In genomic region chr12:92271341-92271740, GRCh38 we compare ENCODE assay signal across 30 cellular contexts.
"Had no signal": no experiment of that assay in that cellular context is flagged by ENCODE, and none has a peak within 500 bp of the region (broad histone marks: within the 10 kb centered on the region; RNA-seq: fewer than 3 reads in every experiment).

No MANE protein-coding gene starts in this region.

- H3K9me2 ChIP-seq: SK-N-SH had no signal

- H3K36me3 ChIP-seq: ascending aorta, gastroesophageal sphincter, left lung, lower lobe of right lung, pancreas, right atrium auricular region, upper lobe of right lung had no signal

- DNase-seq: activated CD4-positive, alpha-beta memory T cell treated with anti-CD3 and anti-CD28 coated beads for 36 hours; activated CD4-positive, alpha-beta T cell treated with anti-CD3 and anti-CD28 coated beads, Interleukin-2, amount 10 ng/mL, durations not matched to agents 24 days and 14 days; activated CD4-positive, CD25-positive, alpha-beta regulatory T cell treated with anti-CD3 and anti-CD28 coated beads, Interleukin-2, amount 50 U/mL, for 72 hours; activated CD8-positive, alpha-beta memory T cell treated with anti-CD3 and anti-CD28 coated beads, Interleukin-2, amount 50 U/mL, for 4 hours; activated effector memory CD4-positive, alpha-beta T cell treated with anti-CD3 and anti-CD28 coated beads, Interleukin-2, amount 50 U/mL, for 16 hours; activated naive CD4-positive, alpha-beta T cell treated with anti-CD3 and anti-CD28 coated beads for 36 hours; activated naive CD8-positive, alpha-beta T cell treated with anti-CD3 and anti-CD28 coated beads, Interleukin-2, amount 10 ng/mL, durations not matched to agents 7 days and 5 days; activated T-cell treated with anti-CD3 and anti-CD28 coated beads, Interleukin-2, amount 50 U/mL, for 1 hour; endodermal cell; hippocampal formation; left lung; lower lobe of right lung; naive B cell; pancreas; psoas muscle; SK-N-SH; stimulated activated CD4-positive, alpha-beta T cell treated with anti-CD3 and anti-CD28 coated beads, Interleukin-15, amount 100 ng/mL, for 24 hours; stimulated activated CD4-positive, alpha-beta T cell treated with anti-CD3 and anti-CD28 coated beads, Interleukin-2, amount 100 ng/mL, for 24 hours; stimulated activated naive CD4-positive, alpha-beta T cell treated with Interleukin-2 at 50 U/mL for 16 hours; SW 1271; T-helper 9 cell; upper lobe of right lung had no signal

- H3K9me3 ChIP-seq: ascending aorta, gastroesophageal sphincter, left lung, lower lobe of right lung, pancreas, psoas muscle, right atrium auricular region, SK-N-SH, upper lobe of right lung had no signal

- H3K9me3 Mint-ChIP-seq: activated CD4-positive, alpha-beta memory T cell treated with anti-CD3 and anti-CD28 coated beads for 36 hours; activated naive CD4-positive, alpha-beta T cell treated with anti-CD3 and anti-CD28 coated beads for 36 hours; brain; dendritic cell treated with granulocyte-macrophage colony-stimulating factor and Interleukin-4, amounts not matched to agents 40 ng/mL and 50 ng/mL, for 4 days; endodermal cell; naive B cell; neural crest cell had no signal

- H3K4me1 Mint-ChIP-seq: activated naive CD8-positive, alpha-beta T cell treated with anti-CD3 and anti-CD28 coated beads, Interleukin-2, amount 10 ng/mL, durations not matched to agents 7 days and 5 days; brain; neural crest cell had no signal

- H3K4me3 ChIP-seq: ascending aorta, gastroesophageal sphincter, left lung, lower lobe of right lung, pancreas, psoas muscle, right atrium auricular region, upper lobe of right lung had no signal

- H3K4me1 ChIP-seq: ascending aorta, gastroesophageal sphincter, left lung, lower lobe of right lung, pancreas, psoas muscle, right atrium auricular region, upper lobe of right lung had no signal

- ATAC-seq: gastroesophageal sphincter, left lung, lower lobe of right lung, pancreas, psoas muscle, upper lobe of right lung had no signal

- H3K27me3 ChIP-seq: ascending aorta, gastroesophageal sphincter, left lung, pancreas, right atrium auricular region, upper lobe of right lung had no signal

- H3K27ac Mint-ChIP-seq: activated CD4-positive, alpha-beta memory T cell treated with anti-CD3 and anti-CD28 coated beads for 36 hours; activated CD4-positive, alpha-beta T cell treated with anti-CD3 and anti-CD28 coated beads, Interleukin-2, amount 10 ng/mL, durations not matched to agents 24 days and 14 days; activated naive CD4-positive, alpha-beta T cell treated with anti-CD3 and anti-CD28 coated beads for 36 hours; activated naive CD8-positive, alpha-beta T cell treated with anti-CD3 and anti-CD28 coated beads, Interleukin-2, amount 10 ng/mL, durations not matched to agents 7 days and 5 days; activated T-helper 1 cell treated with anti-CD3 and anti-CD28 coated beads, Interleukin-12 subunit alpha, Interleukin-12 subunit beta, Interleukin-2, Interleukin-4 antibody, amounts not matched to agents 30 ng/mL and 10 ng/mL and 1 ng/mL, durations not matched to agents 14 hours and 24 hours and 36 hours; brain; dendritic cell treated with granulocyte-macrophage colony-stimulating factor and Interleukin-4, amounts not matched to agents 40 ng/mL and 50 ng/mL, for 4 days; endodermal cell; T-helper 1 cell treated with Interleukin-12 subunit alpha and Interleukin-12 subunit beta and Interleukin-4 antibody, amounts not matched to agents 30 μg/mL and 1 μg/mL, for 36 hours had no signal

- H3K9ac ChIP-seq: SK-N-SH had no signal

- H3K4me3 Mint-ChIP-seq: activated CD4-positive, alpha-beta memory T cell treated with anti-CD3 and anti-CD28 coated beads for 36 hours; activated CD4-positive, alpha-beta T cell treated with anti-CD3 and anti-CD28 coated beads, Interleukin-2, amount 10 ng/mL, durations not matched to agents 24 days and 14 days; activated naive CD4-positive, alpha-beta T cell treated with anti-CD3 and anti-CD28 coated beads for 36 hours; activated naive CD8-positive, alpha-beta T cell treated with anti-CD3 and anti-CD28 coated beads, Interleukin-2, amount 10 ng/mL, durations not matched to agents 7 days and 5 days; activated T-helper 1 cell treated with anti-CD3 and anti-CD28 coated beads, Interleukin-12 subunit alpha, Interleukin-12 subunit beta, Interleukin-2, Interleukin-4 antibody, amounts not matched to agents 30 ng/mL and 10 ng/mL and 1 ng/mL, durations not matched to agents 14 hours and 24 hours and 36 hours; brain; dendritic cell treated with granulocyte-macrophage colony-stimulating factor and Interleukin-4, amounts not matched to agents 40 ng/mL and 50 ng/mL, for 4 days; endodermal cell; naive B cell; neural crest cell; T-helper 1 cell treated with Interleukin-12 subunit alpha and Interleukin-12 subunit beta and Interleukin-4 antibody, amounts not matched to agents 30 μg/mL and 1 μg/mL, for 36 hours had no signal

- H3K27me3 Mint-ChIP-seq: activated CD4-positive, alpha-beta memory T cell treated with anti-CD3 and anti-CD28 coated beads for 36 hours; activated CD4-positive, alpha-beta T cell treated with anti-CD3 and anti-CD28 coated beads, Interleukin-2, amount 10 ng/mL, durations not matched to agents 24 days and 14 days; activated naive CD8-positive, alpha-beta T cell treated with anti-CD3 and anti-CD28 coated beads, Interleukin-2, amount 10 ng/mL, durations not matched to agents 7 days and 5 days; dendritic cell treated with granulocyte-macrophage colony-stimulating factor and Interleukin-4, amounts not matched to agents 40 ng/mL and 50 ng/mL, for 4 days; naive B cell had no signal

- FAIRE-seq: pancreas had no signal

- H3K27ac ChIP-seq: ascending aorta, gastroesophageal sphincter, left lung, lower lobe of right lung, pancreas, psoas muscle, right atrium auricular region, upper lobe of right lung had no signal

- H3K36me3 Mint-ChIP-seq: activated CD4-positive, alpha-beta memory T cell treated with anti-CD3 and anti-CD28 coated beads for 36 hours; brain; naive B cell had no signal

- H3K4me2 ChIP-seq: SK-N-SH had no signal
